Comparison of ENCODE assay signal across 21 cellular contexts in the genomic region with DNA sequence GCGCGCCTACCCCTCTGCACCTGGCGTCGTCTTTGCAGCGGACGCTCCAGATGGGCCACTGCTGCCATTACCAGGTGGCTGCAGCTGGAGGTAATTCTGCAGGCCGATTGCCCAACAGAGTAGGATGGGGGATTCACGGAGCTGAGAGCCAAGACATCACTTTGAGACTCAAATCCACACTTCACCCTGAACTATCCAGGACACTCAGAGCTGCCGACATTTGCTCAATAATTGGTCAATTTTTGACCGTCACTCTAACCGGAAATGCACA.
A peak's percentile ranks its signal among the peaks of the same experiment; 100 is the strongest.
DNase-seq lines count a peak whose midpoint lies in the region; ATAC-seq and TF ChIP-seq lines count a peak whose summit lies in the region.
"Had no signal": no experiment of that assay in that cellular context is flagged by ENCODE, and none has a peak within 500 bp of the region (broad histone marks: within the 10 kb centered on the region; RNA-seq: fewer than 3 reads in every experiment).

No MANE protein-coding gene starts in this region.

- H2BK5ac ChIP-seq in H9 (ENCODE audit: insufficient read length, low read length) = no peak overlapping the region

- no peaks in the 10 kb centered on the region for H3K4me1 ChIP-seq in H9 (ENCODE audit: insufficient read depth, low read length)
- no peaks in the 10 kb centered on the region for H3K4me1 ChIP-seq in gastroesophageal sphincter
- H3K4me1 ChIP-seq in Caco-2 = no peaks in the 10 kb centered on the region

- CTCF ChIA-PET in Caco-2 (lab: Charles Lee) = no interaction called here

- H3K18ac ChIP-seq in H9 (ENCODE audit: insufficient read length, low read depth, low read length) = no peak overlapping the region

- H3K9ac ChIP-seq in H9 (ENCODE audit: extremely low read depth, insufficient read length, low read length) = no peak overlapping the region
- H3K9ac ChIP-seq: BLaER1 had no signal

- H3K23ac ChIP-seq in H9 (ENCODE audit: insufficient read length, low read depth, low read length) = no peak overlapping the region

- peak overlapping the region; percentile 70; the same call in 1 of the 2 replicates for H3K14ac ChIP-seq in H9 (ENCODE audit: insufficient read depth, low read length)

- TF ChIP-seq CTCF in H9 (conservative IDR thresholded peaks at IDR 0.05) = no peak
- no peak for TF ChIP-seq CTCF in gastroesophageal sphincter (IDR thresholded peaks at IDR 0.05)
- no peak for TF ChIP-seq CTCF in Caco-2 (IDR thresholded peaks at IDR 0.05; ENCODE audit: insufficient read depth in 1 of 2, low read depth in 1 of 2, low read length in 1 of 2, severe bottlenecking in 1 of 2, unreplicated experiment in 1 of 2)

- H3K36me3 Mint-ChIP-seq in H9 (ENCODE audit: insufficient read depth in 1 of 3, low read depth in 3 of 3) (no peaks in the 10 kb centered on the region), Caco-2 (ENCODE audit: insufficient read depth, unreplicated experiment) (no peaks in the 10 kb centered on the region)
- H3K36me3 Mint-ChIP-seq: CD14-positive monocyte; CD4-positive, alpha-beta memory T cell; CD4-positive, CD25-positive, alpha-beta regulatory T cell; CD8-positive, alpha-beta memory T cell had no signal

- no peak overlapping the region for H4K91ac ChIP-seq in H9 (ENCODE audit: insufficient read length, low read depth, low read length)

- no peaks in the 10 kb centered on the region for H3K9me3 ChIP-seq in H9 (ENCODE audit: control insufficient read depth, low read depth, low read length)
- no peaks in the 10 kb centered on the region for H3K9me3 ChIP-seq in gastroesophageal sphincter
- H3K9me3 ChIP-seq in Caco-2 = no peaks in the 10 kb centered on the region
- H3K9me3 ChIP-seq: BE2C had no signal

- H2BK12ac ChIP-seq in H9 (ENCODE audit: insufficient read length, low read depth, low read length) = no peak overlapping the region

- H4K8ac ChIP-seq in H9 (replicated peaks; ENCODE audit: insufficient read length, low read depth, low read length) = no peak overlapping the region

- H3K27ac ChIP-seq in H9 (ENCODE audit: insufficient read length, low read depth, low read length) (no peak overlapping the region), gastroesophageal sphincter (no peak overlapping the region)
- H3K27ac ChIP-seq: BLaER1 had no signal

- POLR2A ChIA-PET in Caco-2 (lab: Charles Lee) = no interaction called here

- ATAC-seq in gastroesophageal sphincter = peak; percentile 28

- no peak for TF ChIP-seq EP300 in gastroesophageal sphincter (IDR thresholded peaks at IDR 0.05)

- H2AK5ac ChIP-seq in H9 (ENCODE audit: insufficient read length, low read length) = no peak overlapping the region

- H3T11ph ChIP-seq in H9 (ENCODE audit: low read length) = no peak overlapping the region

- no peak overlapping the region for H3K4me2 ChIP-seq in H9 (ENCODE audit: insufficient read depth, insufficient read length, low read length)
- H3K4me2 ChIP-seq: BLaER1 had no signal

- no peak overlapping the region for H3K27ac Mint-ChIP-seq in H9
- H3K27ac Mint-ChIP-seq in Caco-2 (ENCODE audit: unreplicated experiment) = no peak overlapping the region
- H3K27ac Mint-ChIP-seq: CD14-positive monocyte; CD4-positive, alpha-beta memory T cell; CD4-positive, CD25-positive, alpha-beta regulatory T cell; CD8-positive, alpha-beta memory T cell had no signal

- no peaks in the 10 kb centered on the region for H3K23me2 ChIP-seq in H9 (ENCODE audit: insufficient read length, low read depth, low read length, poor library complexity, severe bottlenecking)

- no peaks in the 10 kb centered on the region for H3K79me1 ChIP-seq in H9 (ENCODE audit: insufficient read depth, low read depth, low read length, poor library complexity, severe bottlenecking)

- no peak for TF ChIP-seq POLR2A in gastroesophageal sphincter (IDR thresholded peaks at IDR 0.05)

- no peak overlapping the region for H2BK120ac ChIP-seq in H9 (ENCODE audit: low read depth, low read length, poor library complexity, severe bottlenecking)

- H3K27me3 Mint-ChIP-seq in H9 (ENCODE audit: low read depth) (no peaks in the 10 kb centered on the region), Caco-2 (ENCODE audit: insufficient read depth, unreplicated experiment) (no peaks in the 10 kb centered on the region)
- H3K27me3 Mint-ChIP-seq: CD4-positive, alpha-beta memory T cell; CD4-positive, CD25-positive, alpha-beta regulatory T cell; CD8-positive, alpha-beta memory T cell had no signal

- no peak overlapping the region for H2AFZ ChIP-seq in H9 (ENCODE audit: low read length)

- no TSS peak for BruUV-seq in Caco-2 (replicated peaks; lab: Mats Ljungman, UMichigan)

- H4K5ac ChIP-seq in H9 (ENCODE audit: insufficient read length, low read depth, low read length) = no peak overlapping the region

- WGBS in H9 (ENCODE audit: extremely low coverage, insufficient read length, low lambda C conversion rate) = no CpG with 5 or more reads among the region's 11 CpGs
- 71 to 86% methylated on average over 3 to 11 of the region's 11 CpGs for WGBS in gastroesophageal sphincter (ENCODE audit: low coverage in 1 of 2), 2 donors

- H4K20me1 ChIP-seq in H9 (ENCODE audit: control insufficient read depth, insufficient read depth, insufficient read length) = no peaks in the 10 kb centered on the region
- H4K20me1 ChIP-seq: BLaER1 had no signal

- H3K4me3 Mint-ChIP-seq in H9 (no peak overlapping the region), Caco-2 (ENCODE audit: unreplicated experiment) (no peak overlapping the region)
- H3K4me3 Mint-ChIP-seq: CD14-positive monocyte; CD4-positive, alpha-beta memory T cell; CD4-positive, CD25-positive, alpha-beta regulatory T cell; CD8-positive, alpha-beta memory T cell had no signal

- DNase-seq in SHP77 (lab: John Stamatoyannopoulos, UW) (peak; percentile 16 to 45), SHP77 treated with DMSO at 0.1 percent for 48 hours (lab: John Stamatoyannopoulos, UW) (no peak), H9 (no peak), RPMI8226 (peak; percentile 57), activated gamma-delta T cell treated with Interleukin-2 at 50 U/mL for 16 hours (no peak), NCI-H1930 (lab: John Stamatoyannopoulos, UW) (no peak), Caco-2 (no peak)
- DNase-seq: 8988T; ACHN; BE2C; C1 segment of cervical spinal cord; Calu3; CD4-positive, alpha-beta memory T cell; CD4-positive, CD25-positive, alpha-beta regulatory T cell; CD8-positive, alpha-beta memory T cell; COR-L47; DMS79 treated with DMSO at 0.1 percent for 48 hours; GF-D8 had no signal

- H3K4ac ChIP-seq in H9 (ENCODE audit: low read depth, low read length) = no peak overlapping the region

- H2BK20ac ChIP-seq in H9 (ENCODE audit: low read depth, low read length, poor library complexity, severe bottlenecking) = no peak overlapping the region

- no peak overlapping the region for H3K56ac ChIP-seq in H9 (ENCODE audit: insufficient read length, low read depth, low read length)

- no peaks in the 10 kb centered on the region for H3K79me2 ChIP-seq in H9 (ENCODE audit: insufficient read depth, low read length)

- H3K9me3 Mint-ChIP-seq in H9 = no peaks in the 10 kb centered on the region
- H3K9me3 Mint-ChIP-seq in Caco-2 (ENCODE audit: unreplicated experiment) = no peaks in the 10 kb centered on the region

- no peaks in the 10 kb centered on the region for H3K36me3 ChIP-seq in gastroesophageal sphincter
- no peaks in the 10 kb centered on the region for H3K36me3 ChIP-seq in Caco-2 (ENCODE audit: control insufficient read depth, insufficient read depth, low read length)
- H3K36me3 ChIP-seq: BE2C, BLaER1 had no signal

- H2BK15ac ChIP-seq in H9 (ENCODE audit: low read depth, low read length) = no peak overlapping the region

- intact Hi-C loops in Caco-2 (cut with micrococcal nuclease; ENCODE audit: unreplicated experiment) = no loop called here

- H3K27me3 ChIP-seq in H9 (ENCODE audit: insufficient read depth, low read length) = no peaks in the 10 kb centered on the region
- H3K27me3 ChIP-seq in gastroesophageal sphincter = no peaks in the 10 kb centered on the region
- no peaks in the 10 kb centered on the region for H3K27me3 ChIP-seq in Caco-2 (replicated peaks; ENCODE audit: control insufficient read depth, insufficient read depth, low read length)
- H3K27me3 ChIP-seq: BE2C, BLaER1 had no signal

- no peak overlapping the region for H3K4me3 ChIP-seq in gastroesophageal sphincter
- H3K4me3 ChIP-seq in Caco-2 (ENCODE audit: low read depth, low read length) = no peak overlapping the region
- H3K4me3 ChIP-seq: BLaER1 had no signal

- H3K4me1 Mint-ChIP-seq in H9 (no peaks in the 10 kb centered on the region), Caco-2 (ENCODE audit: low read depth, unreplicated experiment) (no peaks in the 10 kb centered on the region)
- H3K4me1 Mint-ChIP-seq: CD14-positive monocyte; CD4-positive, alpha-beta memory T cell; CD8-positive, alpha-beta memory T cell had no signal

Comparison
In these comparisons a context has a peak if more than half of its experiments do, and no peak if none do; other contexts are left out.
1. DNase-seq: peak in SHP77 (2 of 2) and RPMI8226 (single experiment); none in SHP77 treated with DMSO at 0.1 percent for 48 hours (single experiment), H9 (single experiment), activated gamma-delta T cell treated with Interleukin-2 at 50 U/mL for 16 hours (single experiment), NCI-H1930 (0 of 2) and Caco-2 (0 of 2).